ENCODE assay signal across 1 cellular context in the genomic region with DNA sequence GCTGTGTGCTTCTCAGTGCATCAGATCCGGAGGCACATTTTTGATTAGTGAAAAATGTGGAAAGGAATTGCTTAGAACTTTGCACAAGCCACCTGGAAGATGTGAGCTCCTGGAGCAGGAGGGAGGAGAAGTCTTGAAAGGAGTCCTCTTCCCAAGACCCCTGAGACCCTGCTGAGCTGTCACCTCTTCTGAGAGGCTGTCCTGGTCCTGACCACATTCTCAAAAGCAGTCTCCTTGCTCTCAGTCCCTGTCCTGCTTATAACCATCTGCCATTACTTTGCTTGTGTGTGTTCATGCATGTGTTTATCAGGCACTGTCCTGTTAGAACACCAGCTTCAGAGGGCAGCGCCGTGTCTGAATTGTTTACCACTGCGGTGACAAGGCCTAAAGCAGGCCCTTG.
TF ChIP-seq lines count a peak whose summit lies in the region.

No MANE protein-coding gene starts in this region.

TF ChIP-seq in H1, 55 proteins besides CTCF, POLR2A, EP300 and RAD21:
- TF ChIP-seq TAF7 (optimal IDR thresholded peaks at IDR 0.05; ENCODE audit: borderline replicate concordance, low read depth, low read length) (no peak), SP4 (IDR thresholded peaks at IDR 0.05; ENCODE audit: low read length) (no peak), JUN (IDR thresholded peaks at IDR 0.05; ENCODE audit: low read depth, low read length) (no peak), CBX5 (IDR thresholded peaks at IDR 0.05; ENCODE audit: low read depth, low read length) (no peak), CREB1 (IDR thresholded peaks at IDR 0.05) (no peak), JUND (IDR thresholded peaks at IDR 0.05; ENCODE audit: low read length) (no peak), BRCA1 (IDR thresholded peaks at IDR 0.05; ENCODE audit: low read depth, low read length) (no peak), CBX8 (IDR thresholded peaks at IDR 0.05; ENCODE audit: borderline replicate concordance, low read depth, low read length) (no peak), SIN3A (conservative IDR thresholded peaks at IDR 0.05 in 1 of 2, IDR thresholded peaks at IDR 0.05 in 1 of 2; ENCODE audit: low read depth in 1 of 2, low read length in 2 of 2) (no peak), SP1 (IDR thresholded peaks at IDR 0.05; ENCODE audit: low read depth, low read length) (no peak), KDM4A (IDR thresholded peaks at IDR 0.05; ENCODE audit: low read depth, low read length, severe bottlenecking) (no peak)
